Comparison of ENCODE assay signal across 8 cellular contexts in genomic region chr4:1009647-1010521, GRCh38. TPM values are rescaled to one million over a fixed set of nuclear protein-coding genes. Genes with fewer than 3 reads are reported as not detected.
DNase-seq lines count a peak whose midpoint lies in the region; ATAC-seq and TF ChIP-seq lines count a peak whose summit lies in the region.

No MANE protein-coding gene starts in this region.

- peak overlapping the region; percentile 69 for H3K4me3 Mint-ChIP-seq in GM23338

- no peaks in the 10 kb centered on the region for H3K9me3 ChIP-seq in mucosa of rectum (ENCODE audit: control insufficient read depth in 2 of 2, low read length in 2 of 2)

- peaks cover 5% of the 10 kb centered on the region; the same call in 1 of the 2 replicates for H3K4me1 ChIP-seq in GM23338 (ENCODE audit: insufficient read depth)
- peaks cover 17 to 18% of the 10 kb centered on the region in 2 donors for H3K4me1 ChIP-seq in mucosa of rectum (ENCODE audit: control insufficient read depth in 2 of 2, insufficient read depth in 2 of 2, low read length in 2 of 2)

- peaks cover 6% of the 10 kb centered on the region; the same call in 1 of the 2 replicates for H4K20me1 ChIP-seq in GM23338 (replicated peaks; ENCODE audit: insufficient read depth)

- H3K4me1 Mint-ChIP-seq in GM23338, result peaks cover 8% of the 10 kb centered on the region; the same call in 2 of the 3 replicates

- H3K27me3 ChIP-seq in GM23338 (ENCODE audit: insufficient read depth), result peaks cover 57% of the 10 kb centered on the region
- peaks cover 23% of the 10 kb centered on the region in 2 donors for H3K27me3 ChIP-seq in mucosa of rectum (ENCODE audit: control insufficient read depth in 2 of 2, insufficient read depth in 2 of 2, low read length in 2 of 2)

- H3K9ac ChIP-seq in mucosa of rectum (ENCODE audit: low read depth in 1 of 2, low read length in 2 of 2), result peak overlapping the region; percentile 32 to 80

- H3K79me2 ChIP-seq in GM23338 (replicated peaks; ENCODE audit: insufficient read depth), result 0 out of 2 replicates have a peak, but pooled peaks cover 3% of the 10 kb centered on the region

- H3K36me3 ChIP-seq in GM23338 (ENCODE audit: insufficient read depth) (no peaks in the 10 kb centered on the region), mucosa of rectum (ENCODE audit: control insufficient read depth in 2 of 2, insufficient read depth in 2 of 2, low read length in 2 of 2) (no peaks in the 10 kb centered on the region)

- H3F3A ChIP-seq in GM23338 (replicated peaks; ENCODE audit: low read depth), result 0 out of 2 replicates have a peak, but pooled peaks cover 5% of the 10 kb centered on the region

- no peak overlapping the region for H3K27ac ChIP-seq in GM23338 (ENCODE audit: low read depth)
- H3K27ac ChIP-seq in epithelial cell of prostate, result peak overlapping the region; percentile 95
- H3K27ac ChIP-seq in mucosa of rectum (ENCODE audit: low read depth in 2 of 2, low read length in 2 of 2), result peak overlapping the region; percentile 75 to 77

- TF ChIP-seq CTCF in GM23338 (conservative IDR thresholded peaks at IDR 0.05; ENCODE audit: low read depth in 2 of 2), result peak in 1 of 2 experiments; percentile 27; a peak in 1 of 4 replicates

- peaks cover 49% of the 10 kb centered on the region for H3K27me3 Mint-ChIP-seq in GM23338 (ENCODE audit: insufficient read depth, low read depth, poor library complexity)

- H3K9me2 ChIP-seq in GM23338 (ENCODE audit: insufficient read depth), result no peaks in the 10 kb centered on the region

- no peaks in the 10 kb centered on the region; the same call in 2 of the 3 replicates for H3K36me3 Mint-ChIP-seq in GM23338 (ENCODE audit: low read depth)

- peak overlapping the region; percentile 91 for H3K4me2 ChIP-seq in GM23338

- peak overlapping the region; percentile 68 for H3K4me3 ChIP-seq in GM23338
- peak overlapping the region; percentile 66 to 75 for H3K4me3 ChIP-seq in mucosa of rectum (ENCODE audit: low read length in 2 of 2)

- H2AFZ ChIP-seq in GM23338, result 0 out of 2 replicates have a peak overlapping the region, but pooled peaks have one; percentile 76

- DNase-seq in D341Med (ENCODE audit: low spot score), result peak; percentile 98
- peak; percentile 69 for DNase-seq in GM23338 (ENCODE audit: low spot score)
- peak; percentile 29 for DNase-seq in NCI-H460 (ENCODE audit: extremely low read depth, low read depth)
- peak; percentile 74 for DNase-seq in activated CD8-positive, alpha-beta memory T cell treated with anti-CD3 and anti-CD28 coated beads, Interleukin-2, amount 50 U/mL, for 4 hours
- no peak for DNase-seq in epithelial cell of prostate (ENCODE audit: low read depth, low spot score)
- DNase-seq in stimulated activated CD8-positive, alpha-beta memory T cell treated with anti-CD3 and anti-CD28 coated beads, Interleukin-4, amount 100 ng/mL, for 1 hour (ENCODE audit: low read depth in 2 of 2, low spot score in 1 of 2), result peak; percentile 53 to 66
- DNase-seq in cerebellar nuclear complex (lab: John Stamatoyannopoulos, UW), result no peak

- no peak overlapping the region for H3K27ac Mint-ChIP-seq in GM23338

- peak; percentile 19 for ATAC-seq in GM23338

- peaks cover 7% of the 10 kb centered on the region; the same call in 2 of the 3 replicates for H3K9me3 Mint-ChIP-seq in GM23338

TF ChIP-seq in GM23338, 12 proteins besides CTCF, POLR2A, EP300 and RAD21:
- TF ChIP-seq STAT1 (IDR thresholded peaks at IDR 0.05; ENCODE audit: unreplicated experiment), result no peak
- TF ChIP-seq CREB1 (CRISPR knock-in tag; IDR thresholded peaks at IDR 0.05; ENCODE audit: low read depth), result no peak
TF ChIP-seq in GM23338: peak in this region for 0.

RNA-seq across cellular contexts. Expression of gene FGFRL1, which starts 1.5 kb away (rescaled TPM):
- 28.6 and 35.8 TPM in 2 replicates for total RNA-seq in GM23338 (2014; rRNA removed; shearing (Covaris generic))
- 7.0 and 7.3 TPM in 2 replicates for polyA plus RNA-seq in GM23338 (2016; fragmentation: Nextera tagmentation; extraction: Ambion mirVana)
- 16.8 and 21.7 TPM in 2 replicates for total RNA-seq in NCI-H460 (2014; rRNA removed; shearing (Covaris generic))
- polyA plus RNA-seq in NCI-H460 (2014; cell fraction: nucleus; rRNA removed), result 48.2 and 49.5 TPM in 2 replicates

RNA-seq across cellular contexts. Expression of gene SLC26A1, which starts 16.7 kb away (rescaled TPM):
- total RNA-seq in GM23338 (2014; rRNA removed; shearing (Covaris generic)), result 0.10 and 0.16 TPM in 2 replicates
- 0.07 and 0.27 TPM in 2 replicates for polyA plus RNA-seq in GM23338 (2016; fragmentation: Nextera tagmentation; extraction: Ambion mirVana)
- 0.61 and 1.1 TPM in 2 replicates for total RNA-seq in NCI-H460 (2014; rRNA removed; shearing (Covaris generic))
- 6.9 and 8.6 TPM in 2 replicates for polyA plus RNA-seq in NCI-H460 (2014; cell fraction: nucleus; rRNA removed)

RNA-seq across cellular contexts. Expression of gene IDUA, which starts 23.0 kb away (rescaled TPM):
- 0.62 and 6.1 TPM in 2 replicates for total RNA-seq in GM23338 (2014; rRNA removed; shearing (Covaris generic))
- polyA plus RNA-seq in GM23338 (2016; fragmentation: Nextera tagmentation; extraction: Ambion mirVana), result 0.80 and 1.3 TPM in 2 replicates
- 6.9 and 8.9 TPM in 2 replicates for total RNA-seq in NCI-H460 (2014; rRNA removed; shearing (Covaris generic))
- 34.5 and 61.2 TPM in 2 replicates for polyA plus RNA-seq in NCI-H460 (2014; cell fraction: nucleus; rRNA removed)

RNA-seq across cellular contexts. Expression of gene DGKQ, which starts 36.5 kb away (rescaled TPM):
- 18.6 and 22.4 TPM in 2 replicates for total RNA-seq in GM23338 (2014; rRNA removed; shearing (Covaris generic))
- polyA plus RNA-seq in GM23338 (2016; fragmentation: Nextera tagmentation; extraction: Ambion mirVana), result 3.4 and 4.0 TPM in 2 replicates
- 7.5 and 7.9 TPM in 2 replicates for total RNA-seq in NCI-H460 (2014; rRNA removed; shearing (Covaris generic))
- polyA plus RNA-seq in NCI-H460 (2014; cell fraction: nucleus; rRNA removed), result 54.1 and 62.1 TPM in 2 replicates

Comparison
In these comparisons a context has a peak if more than half of its experiments do, and no peak if none do; other contexts are left out.
1. DNase-seq: peak in D341Med (single experiment), GM23338 (single experiment), NCI-H460 (single experiment), activated CD8-positive, alpha-beta memory T cell treated with anti-CD3 and anti-CD28 coated beads, Interleukin-2, amount 50 U/mL, for 4 hours (single experiment) and stimulated activated CD8-positive, alpha-beta memory T cell treated with anti-CD3 and anti-CD28 coated beads, Interleukin-4, amount 100 ng/mL, for 1 hour (2 of 2); none in epithelial cell of prostate (single experiment) and cerebellar nuclear complex (0 of 2).